In the genomic region with DNA sequence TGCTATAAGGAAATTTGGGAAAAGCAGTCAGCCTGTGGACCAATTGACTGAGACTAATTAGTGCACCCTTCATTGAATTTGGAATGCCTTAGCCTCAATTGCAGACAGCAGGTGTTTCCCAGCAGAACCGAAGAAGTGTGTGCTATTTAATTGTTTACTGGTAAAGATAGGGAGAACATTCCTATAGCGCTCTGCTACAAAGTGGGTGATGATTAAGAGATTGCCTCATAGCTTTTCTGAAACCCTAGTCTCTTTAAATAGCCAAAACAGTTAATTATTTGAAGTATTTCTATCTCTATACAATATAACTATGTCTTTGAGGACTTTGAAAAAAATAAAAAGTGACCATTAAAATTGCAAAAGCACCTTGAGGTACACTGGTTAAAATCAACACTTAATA, we compare ENCODE assay signal across 24 cellular contexts.
"Had no signal": no experiment of that assay in that cellular context is flagged by ENCODE, and none has a peak within 500 bp of the region (broad histone marks: within the 10 kb centered on the region; RNA-seq: fewer than 3 reads in every experiment).

No MANE protein-coding gene starts in this region.

- DNase-seq: effector memory CD8-positive, alpha-beta T cell; immature natural killer cell; kidney; left cardiac atrium; left ventricle myocardium superior; mesendoderm; naive B cell; ovary; right lobe of liver; stimulated activated CD4-positive, alpha-beta T cell treated with anti-CD3 and anti-CD28 coated beads, Interleukin-4, amount 100 ng/mL, for 1 hour; stimulated activated CD8-positive, alpha-beta memory T cell treated with anti-CD3 and anti-CD28 coated beads, Interleukin-4, amount 100 ng/mL, for 48 hours; stimulated activated naive CD8-positive, alpha-beta T cell treated with anti-CD3 and anti-CD28 coated beads, Interleukin-15, Interleukin-2, amounts not matched to agents 100 U/mL and 50 U/mL, for 24 hours; thyroid gland had no signal

- H3K36me3 Mint-ChIP-seq: immature natural killer cell; naive B cell; stimulated activated effector memory CD8-positive, alpha-beta T cell treated with anti-CD3 and anti-CD28 coated beads, Interleukin-12 subunit alpha, Interleukin-12 subunit beta, amount 100 ng/mL, for 72 hours; type B pancreatic cell had no signal

- H3K27ac Mint-ChIP-seq: dendritic cell treated with granulocyte-macrophage colony-stimulating factor and Interleukin-4, amounts not matched to agents 40 ng/mL and 50 ng/mL, for 4 days; effector memory CD8-positive, alpha-beta T cell; immature natural killer cell; naive B cell; nephron; progenitor cell of endocrine pancreas; stimulated activated effector memory CD8-positive, alpha-beta T cell treated with anti-CD3 and anti-CD28 coated beads, Interleukin-12 subunit alpha, Interleukin-12 subunit beta, amount 100 ng/mL, for 72 hours; type B pancreatic cell had no signal

- H3K4me3 Mint-ChIP-seq: dendritic cell treated with granulocyte-macrophage colony-stimulating factor and Interleukin-4, amounts not matched to agents 40 ng/mL and 50 ng/mL, for 4 days; effector memory CD8-positive, alpha-beta T cell; immature natural killer cell; nephron; stimulated activated effector memory CD8-positive, alpha-beta T cell treated with anti-CD3 and anti-CD28 coated beads, Interleukin-12 subunit alpha, Interleukin-12 subunit beta, amount 100 ng/mL, for 72 hours; type B pancreatic cell had no signal

- H3K27me3 Mint-ChIP-seq: dendritic cell treated with granulocyte-macrophage colony-stimulating factor and Interleukin-4, amounts not matched to agents 40 ng/mL and 50 ng/mL, for 4 days; effector memory CD8-positive, alpha-beta T cell; naive B cell; progenitor cell of endocrine pancreas; type B pancreatic cell had no signal

- ATAC-seq: effector memory CD8-positive, alpha-beta T cell; gastroesophageal sphincter; left cardiac atrium; left ventricle myocardium superior; right lobe of liver; stimulated activated effector memory CD8-positive, alpha-beta T cell treated with anti-CD3 and anti-CD28 coated beads, Interleukin-12 subunit alpha, Interleukin-12 subunit beta, amount 100 ng/mL, for 72 hours; stimulated activated naive CD8-positive, alpha-beta T cell treated with anti-CD3 and anti-CD28 coated beads, Interleukin-15, Interleukin-2, amounts not matched to agents 100 U/mL and 50 U/mL, for 24 hours had no signal

- H3K4me1 Mint-ChIP-seq: immature natural killer cell; naive B cell; nephron; stimulated activated effector memory CD8-positive, alpha-beta T cell treated with anti-CD3 and anti-CD28 coated beads, Interleukin-12 subunit alpha, Interleukin-12 subunit beta, amount 100 ng/mL, for 72 hours had no signal

- H3K27me3 ChIP-seq: esophagus muscularis mucosa, gastroesophageal sphincter, neutrophil, ovary, right lobe of liver, suprapubic skin, thyroid gland had no signal

- H3K9me3 Mint-ChIP-seq: nephron, type B pancreatic cell had no signal

- H3K9me3 ChIP-seq: esophagus muscularis mucosa, gastroesophageal sphincter, neutrophil, ovary, right lobe of liver, suprapubic skin, thyroid gland had no signal

- H3K36me3 ChIP-seq: esophagus muscularis mucosa, gastroesophageal sphincter, neutrophil, ovary, right lobe of liver, suprapubic skin, thyroid gland had no signal

- H3K4me3 ChIP-seq: esophagus muscularis mucosa, gastroesophageal sphincter, lung, ovary, right lobe of liver, suprapubic skin, thyroid gland had no signal

- H3K4me1 ChIP-seq: esophagus muscularis mucosa, gastroesophageal sphincter, right lobe of liver, suprapubic skin, thyroid gland had no signal

- H3K27ac ChIP-seq: epithelial cell of prostate, esophagus muscularis mucosa, gastroesophageal sphincter, neutrophil, ovary, right lobe of liver, suprapubic skin, thyroid gland had no signal
